ENCODE assay signal across 12 cellular contexts in genomic region chr17:67082110-67082509, GRCh38. TPM values are rescaled to one million over a fixed set of nuclear protein-coding genes. Genes with fewer than 3 reads are reported as not detected.
DNase-seq lines count a peak whose midpoint lies in the region; ATAC-seq and TF ChIP-seq lines count a peak whose summit lies in the region.
"Had no signal": no experiment of that assay in that cellular context is flagged by ENCODE, and none has a peak within 500 bp of the region (broad histone marks: within the 10 kb centered on the region; RNA-seq: fewer than 3 reads in every experiment).

No MANE protein-coding gene starts in this region.

- H3K79me2 ChIP-seq in mammary epithelial cell (ENCODE audit: insufficient read depth, low read length), result no peaks in the 10 kb centered on the region

- H3K9me3 ChIP-seq in mammary epithelial cell (replicated peaks; ENCODE audit: insufficient read depth, low read length) (no peaks in the 10 kb centered on the region), testis (no peaks in the 10 kb centered on the region)

- H3K9me3 Mint-ChIP-seq in effector memory CD8-positive, alpha-beta T cell, result no peaks in the 10 kb centered on the region

- peaks cover 22 to 35% of the 10 kb centered on the region in 2 donors for H3K4me1 Mint-ChIP-seq in effector memory CD8-positive, alpha-beta T cell (ENCODE audit: low read depth in 2 of 2)

- H4K20me1 ChIP-seq in mammary epithelial cell (ENCODE audit: insufficient read depth, low read length), result no peaks in the 10 kb centered on the region

- H3K4me1 ChIP-seq in mammary epithelial cell (ENCODE audit: insufficient read depth, low read length) (no peaks in the 10 kb centered on the region), testis (no peaks in the 10 kb centered on the region)

- ATAC-seq in GM19468 (IDR thresholded peaks at IDR 0.05; ENCODE audit: extremely low read depth, unreplicated experiment) (peak; percentile 72), HG03280 (IDR thresholded peaks at IDR 0.05; ENCODE audit: unreplicated experiment) (peak; percentile 78), HG03457 (IDR thresholded peaks at IDR 0.05; ENCODE audit: unreplicated experiment) (no peak), left ventricle myocardium superior (no peak)
- ATAC-seq in effector memory CD8-positive, alpha-beta T cell (replicated peaks), result peak; percentile 81

- no peak overlapping the region for H3K4me2 ChIP-seq in mammary epithelial cell (ENCODE audit: insufficient read depth, low read depth, low read length)

- CTCF ChIA-PET in mammary epithelial cell (lab: Charles Lee; ENCODE audit: low non-redundant PET), result interaction anchor here (1.0 kb wide), 1 partner anchor 167 kb away, joined by 6 read pairs; no protein-coding TSS in a partner anchor

- 0% methylated on average over 1 of the region's 1 CpG for WGBS in mammary epithelial cell (ENCODE audit: low coverage, missing lambda C conversion rate)
- 77 to 91% methylated on average over 1 of the region's 1 CpG for WGBS in testis, 2 donors

- H3K4me3 ChIP-seq in GM12875 (ENCODE audit: low read depth, low read length) (no peak overlapping the region), mammary epithelial cell (replicated peaks in 1 of 3; ENCODE audit: insufficient read depth in 1 of 3, low read depth in 2 of 3, low read length in 3 of 3) (no peak overlapping the region), testis (no peak overlapping the region)

- H3K27ac ChIP-seq in mammary epithelial cell (ENCODE audit: insufficient read depth, low read depth, low read length), result no peak overlapping the region
- H3K27ac ChIP-seq in testis, result no peak overlapping the region

- DNase-seq in effector memory CD8-positive, alpha-beta T cell, result no peak
- no peak for DNase-seq in mammary epithelial cell
- no peak for DNase-seq in testis
- DNase-seq in left ventricle myocardium superior, result no peak
- DNase-seq: NCI-H446 had no signal

- H2AFZ ChIP-seq in mammary epithelial cell (ENCODE audit: low read depth, low read length), result no peak overlapping the region

- dilution Hi-C loops in mammary epithelial cell (cut with HindIII; ENCODE audit: low sequenced_read_pairs), result no loop called here

- in situ Hi-C loops in mammary epithelial cell (cut with MboI; ENCODE audit: low sequenced_read_pairs in 2 of 2), result no loop called here

- no peak for TF ChIP-seq POLR2A in testis (IDR thresholded peaks at IDR 0.05)

- intact Hi-C loops in mammary epithelial cell (cut with micrococcal nuclease), result no loop called here
- intact Hi-C loops in testis (cut with DNase I; ENCODE audit: low total_unique reads), result no loop called here
- intact Hi-C loops in left ventricle myocardium superior (cut with micrococcal nuclease), result no loop called here

- BruUV-seq in mammary epithelial cell (replicated peaks; lab: Mats Ljungman, UMichigan), result no TSS peak

- peaks cover 9% of the 10 kb centered on the region for H3K36me3 ChIP-seq in mammary epithelial cell (ENCODE audit: insufficient read depth, low read length)
- no peaks in the 10 kb centered on the region for H3K36me3 ChIP-seq in testis (ENCODE audit: low read depth, missing control alignments)

- H3K9ac ChIP-seq in mammary epithelial cell (ENCODE audit: insufficient read depth, low read length), result no peak overlapping the region

- H3K27me3 ChIP-seq in mammary epithelial cell (ENCODE audit: insufficient read depth, low read length) (no peaks in the 10 kb centered on the region), testis (no peaks in the 10 kb centered on the region)

- peak overlapping the region; percentile 9 to 29 for H3K4me3 Mint-ChIP-seq in effector memory CD8-positive, alpha-beta T cell

- H3K27ac Mint-ChIP-seq in effector memory CD8-positive, alpha-beta T cell, result peak overlapping the region; percentile 25 to 39

- peak; percentile 12; the same call in 1 of the 2 replicates for TF ChIP-seq CTCF in GM12875 (IDR thresholded peaks at IDR 0.05; ENCODE audit: borderline replicate concordance, insufficient read depth, low read depth, low read length)
- TF ChIP-seq CTCF in mammary epithelial cell (conservative IDR thresholded peaks at IDR 0.05 in 1 of 2, IDR thresholded peaks at IDR 0.05 in 1 of 2; ENCODE audit: extremely low read depth in 1 of 2, insufficient read depth in 1 of 2, low read depth in 1 of 2, low read length in 2 of 2), result no peak
- TF ChIP-seq CTCF in testis (IDR thresholded peaks at IDR 0.05), result no peak

- no peaks in the 10 kb centered on the region for H3K27me3 Mint-ChIP-seq in effector memory CD8-positive, alpha-beta T cell

- H3K36me3 Mint-ChIP-seq in effector memory CD8-positive, alpha-beta T cell (ENCODE audit: insufficient read depth), result peaks cover 56% of the 10 kb centered on the region

RNA-seq across cellular contexts. Expression of gene CACNG1, which starts 37.8 kb away (rescaled TPM):
- not detected for total RNA-seq in mammary epithelial cell
- polyA plus RNA-seq in mammary epithelial cell, result not detected
- not detected for polyA minus RNA-seq in mammary epithelial cell
- not detected for total RNA-seq in testis
- polyA plus RNA-seq in testis (ENCODE audit: insufficient read depth, low read depth, low replicate concordance), result 0.69 TPM
- total RNA-seq in left ventricle myocardium superior, result not detected
- total RNA-seq: activated CD8-positive, alpha-beta memory T cell treated with anti-CD3 and anti-CD28 coated beads for 36 hours; H1 had no signal
- polyA plus RNA-seq: esophagus, H1 had no signal

Comparison
In these comparisons a context has a peak if more than half of its experiments do, and no peak if none do; other contexts are left out.
1. ATAC-seq: peak in GM19468 (single experiment), HG03280 (single experiment) and effector memory CD8-positive, alpha-beta T cell (single experiment); none in HG03457 (single experiment) and left ventricle myocardium superior (single experiment).